6 cellular contexts compared by ENCODE assay signal in the genomic region with DNA sequence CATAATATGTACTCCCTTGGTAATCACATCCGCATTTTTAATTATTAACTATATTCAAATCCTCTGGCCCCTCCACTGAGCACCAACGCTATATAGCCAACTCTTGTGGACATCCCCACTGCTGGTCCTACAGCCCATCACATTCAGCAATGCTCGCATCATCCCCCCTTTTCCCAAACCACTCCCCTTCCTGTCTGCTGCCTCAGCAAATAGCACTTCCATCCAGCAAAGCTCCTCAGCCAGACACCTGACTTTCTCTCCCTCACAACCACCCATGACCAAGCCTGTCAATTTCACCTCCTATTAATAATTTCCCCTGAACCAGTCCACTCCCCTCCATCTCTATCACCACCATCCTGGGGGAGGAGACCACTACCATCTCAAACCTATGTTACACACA.
DNase-seq lines count a peak whose midpoint lies in the region; ATAC-seq, FAIRE-seq and TF ChIP-seq lines count a peak whose summit lies in the region.
"Not testable (repeated sequence)": the region's sequence is repeated elsewhere in the genome, so short reads cannot be mapped to it uniquely, and the experiment has no call there.

No MANE protein-coding gene starts in this region.

- POLR2A ChIA-PET in K562 (lab: Yijun Ruan, JAX): not testable (repeated sequence)

- in situ Hi-C loops in K562 (cut with MboI): not testable (repeated sequence)

- H3K36me3 Mint-ChIP-seq in T-helper 17 cell (ENCODE audit: low read depth); activated CD4-positive, alpha-beta T cell treated with anti-CD3 and anti-CD28 coated beads, Interleukin-2, amount 10 ng/mL, durations not matched to agents 24 days and 14 days (ENCODE audit: low read depth); activated T-cell treated with anti-CD3 and anti-CD28 coated beads, Interleukin-2, amount 50 U/mL, for 72 hours (ENCODE audit: insufficient read depth in 2 of 2); stimulated activated naive CD8-positive, alpha-beta T cell treated with anti-CD3 and anti-CD28 coated beads, Interleukin-15, Interleukin-2, amounts not matched to agents 100 ng/mL and 50 ng/mL, for 24 hours (ENCODE audit: low read depth): not testable (repeated sequence)

- H3K9ac ChIP-seq in DND-41 (ENCODE audit: low read depth, low read length); K562 (ENCODE audit: insufficient read depth in 1 of 2, low read depth in 2 of 2, low read length in 2 of 2): not testable (repeated sequence)

- not testable (repeated sequence) for TF ChIP-seq RAD21 in K562 (CRISPR knock-in tag; conservative IDR thresholded peaks at IDR 0.05 in 1 of 2, IDR thresholded peaks at IDR 0.05 in 1 of 2)

- peak overlapping the region; percentile 67 for H3K27ac Mint-ChIP-seq in T-helper 17 cell
- peak overlapping the region; percentile 49 for H3K27ac Mint-ChIP-seq in activated CD4-positive, alpha-beta T cell treated with anti-CD3 and anti-CD28 coated beads, Interleukin-2, amount 10 ng/mL, durations not matched to agents 24 days and 14 days
- H3K27ac Mint-ChIP-seq in activated T-cell treated with anti-CD3 and anti-CD28 coated beads, Interleukin-2, amount 50 U/mL, for 72 hours: peak overlapping the region; percentile 12
- H3K27ac Mint-ChIP-seq in stimulated activated naive CD8-positive, alpha-beta T cell treated with anti-CD3 and anti-CD28 coated beads, Interleukin-15, Interleukin-2, amounts not matched to agents 100 ng/mL and 50 ng/mL, for 24 hours: peak overlapping the region; percentile 28

- peak overlapping the region; percentile 43 for H3K4me3 Mint-ChIP-seq in T-helper 17 cell
- peak overlapping the region; percentile 20 for H3K4me3 Mint-ChIP-seq in activated CD4-positive, alpha-beta T cell treated with anti-CD3 and anti-CD28 coated beads, Interleukin-2, amount 10 ng/mL, durations not matched to agents 24 days and 14 days
- not testable (repeated sequence) for H3K4me3 Mint-ChIP-seq in activated T-cell treated with anti-CD3 and anti-CD28 coated beads, Interleukin-2, amount 50 U/mL, for 72 hours; stimulated activated naive CD8-positive, alpha-beta T cell treated with anti-CD3 and anti-CD28 coated beads, Interleukin-15, Interleukin-2, amounts not matched to agents 100 ng/mL and 50 ng/mL, for 24 hours

- H3K27me3 Mint-ChIP-seq in T-helper 17 cell; activated CD4-positive, alpha-beta T cell treated with anti-CD3 and anti-CD28 coated beads, Interleukin-2, amount 10 ng/mL, durations not matched to agents 24 days and 14 days; activated T-cell treated with anti-CD3 and anti-CD28 coated beads, Interleukin-2, amount 50 U/mL, for 72 hours (ENCODE audit: low read depth); stimulated activated naive CD8-positive, alpha-beta T cell treated with anti-CD3 and anti-CD28 coated beads, Interleukin-15, Interleukin-2, amounts not matched to agents 100 ng/mL and 50 ng/mL, for 24 hours: not testable (repeated sequence)

- not testable (repeated sequence) for BruUV-seq in K562 (replicated peaks; lab: Mats Ljungman, UMichigan)

- not testable (repeated sequence) for H3K79me2 ChIP-seq in DND-41 (ENCODE audit: insufficient read depth, low read length); K562 (ENCODE audit: control insufficient read depth, insufficient read depth, low read length)

- CTCF ChIA-PET in K562 (lab: Yijun Ruan, JAX; ENCODE audit: low intra/inter-chr PET ratio): not testable (repeated sequence)

- not testable (repeated sequence) for H3K4me2 ChIP-seq in DND-41 (ENCODE audit: insufficient read depth, low read length); K562 (ENCODE audit: insufficient read depth, low read length)

- not testable (repeated sequence) for FAIRE-seq in K562 (lab: Jason Lieb, UNC)

- not testable (repeated sequence) for DNase-seq in DND-41; T-helper 17 cell; activated CD4-positive, alpha-beta T cell treated with anti-CD3 and anti-CD28 coated beads, Interleukin-2, amount 10 ng/mL, durations not matched to agents 24 days and 14 days; activated T-cell treated with anti-CD3 and anti-CD28 coated beads, Interleukin-2, amount 50 U/mL, for 72 hours; K562 (ENCODE audit: extremely low read depth in 1 of 4, low spot score in 3 of 4)

- TF ChIP-seq EP300 in K562 (IDR thresholded peaks at IDR 0.05; ENCODE audit: low read length): not testable (repeated sequence)

- intact Hi-C loops in activated CD4-positive, alpha-beta T cell treated with anti-CD3 and anti-CD28 coated beads, Interleukin-2, amount 10 ng/mL, durations not matched to agents 24 days and 14 days (cut with micrococcal nuclease); K562 (cut with micrococcal nuclease): not testable (repeated sequence)

- not testable (repeated sequence) for H4K20me1 ChIP-seq in DND-41 (ENCODE audit: insufficient read depth, low read length); K562 (replicated peaks; ENCODE audit: control insufficient read depth, insufficient read depth, low read length)

- 76% methylated on average over 2 of the region's 3 CpGs for WGBS in K562 (ENCODE audit: insufficient coverage, low coverage, missing lambda C conversion rate)

- TF ChIP-seq POLR2A in K562 (conservative IDR thresholded peaks at IDR 0.05): not testable (repeated sequence)

- H3K27ac ChIP-seq in DND-41 (ENCODE audit: low read length); K562 (ENCODE audit: extremely low read depth, low read depth, low read length): not testable (repeated sequence)

- not testable (repeated sequence) for TF ChIP-seq CTCF in DND-41 (IDR thresholded peaks at IDR 0.05; ENCODE audit: borderline replicate concordance, extremely low read depth, low read length, poor library complexity, severe bottlenecking); K562 (IDR thresholded peaks at IDR 0.05 in 2 of 3, conservative IDR thresholded peaks at IDR 0.05 in 1 of 3; ENCODE audit: insufficient read depth in 2 of 3, low read depth in 1 of 3, low read length in 3 of 3)

- not testable (repeated sequence) for H3K27me3 ChIP-seq in DND-41 (ENCODE audit: insufficient read depth, low read length, poor library complexity); K562 (ENCODE audit: control insufficient read depth in 2 of 2, insufficient read depth in 2 of 2, low read length in 2 of 2)

- H3K4me3 ChIP-seq in DND-41 (ENCODE audit: low read depth in 1 of 2, low read length in 2 of 2); K562: not testable (repeated sequence)

- H3K9me3 ChIP-seq in DND-41 (ENCODE audit: insufficient read depth, low read length, severe bottlenecking); T-helper 17 cell (ENCODE audit: control insufficient read depth, low read length, poor library complexity, severe bottlenecking); K562 (replicated peaks; ENCODE audit: control insufficient read depth, insufficient read depth, low read depth, low read length): not testable (repeated sequence)

- not testable (repeated sequence) for H2AFZ ChIP-seq in DND-41 (ENCODE audit: low read depth, low read length); K562 (ENCODE audit: low read depth, low read length)

- H3K36me3 ChIP-seq in DND-41 (ENCODE audit: insufficient read depth, low read length); K562 (ENCODE audit: control insufficient read depth, insufficient read depth, low read length): not testable (repeated sequence)

- H3K4me1 Mint-ChIP-seq in T-helper 17 cell: not testable (repeated sequence)
- H3K4me1 Mint-ChIP-seq in activated CD4-positive, alpha-beta T cell treated with anti-CD3 and anti-CD28 coated beads, Interleukin-2, amount 10 ng/mL, durations not matched to agents 24 days and 14 days: peaks cover 42% of the 10 kb centered on the region
- peaks cover 28% of the 10 kb centered on the region for H3K4me1 Mint-ChIP-seq in activated T-cell treated with anti-CD3 and anti-CD28 coated beads, Interleukin-2, amount 50 U/mL, for 72 hours (ENCODE audit: low read depth)
- peaks cover 41% of the 10 kb centered on the region for H3K4me1 Mint-ChIP-seq in stimulated activated naive CD8-positive, alpha-beta T cell treated with anti-CD3 and anti-CD28 coated beads, Interleukin-15, Interleukin-2, amounts not matched to agents 100 ng/mL and 50 ng/mL, for 24 hours (ENCODE audit: low read depth)

- not testable (repeated sequence) for H3K4me1 ChIP-seq in DND-41 (ENCODE audit: insufficient read depth, low read length); K562 (replicated peaks in 1 of 2; ENCODE audit: control insufficient read depth in 2 of 2, insufficient read depth in 2 of 2, low read length in 2 of 2)

- not testable (repeated sequence) for H3K9me1 ChIP-seq in K562 (ENCODE audit: control insufficient read depth, insufficient read depth, low read length)

- peak; percentile 27; the same call in 1 of the 3 replicates for ATAC-seq in DND-41 (ENCODE audit: insufficient read depth, low read depth)
- not testable (repeated sequence) for ATAC-seq in T-helper 17 cell; activated T-cell treated with anti-CD3 and anti-CD28 coated beads, Interleukin-2, amount 50 U/mL, for 72 hours (replicated peaks in 1 of 2); K562

- H3K9me3 Mint-ChIP-seq in activated CD4-positive, alpha-beta T cell treated with anti-CD3 and anti-CD28 coated beads, Interleukin-2, amount 10 ng/mL, durations not matched to agents 24 days and 14 days; activated T-cell treated with anti-CD3 and anti-CD28 coated beads, Interleukin-2, amount 50 U/mL, for 72 hours; stimulated activated naive CD8-positive, alpha-beta T cell treated with anti-CD3 and anti-CD28 coated beads, Interleukin-15, Interleukin-2, amounts not matched to agents 100 ng/mL and 50 ng/mL, for 24 hours: not testable (repeated sequence)

TF ChIP-seq in K562, 482 proteins besides CTCF, POLR2A, EP300 and RAD21:
- TF ChIP-seq ZNF316 (IDR thresholded peaks at IDR 0.05) (peak; percentile 89), C11orf30 (IDR thresholded peaks at IDR 0.05; ENCODE audit: low read depth) (peak; percentile 84), MAFG (tag; conservative IDR thresholded peaks at IDR 0.05) (peak; percentile 54)

Comparison
In these comparisons a context has a peak if more than half of its experiments do, and no peak if none do; other contexts are left out.
1. H3K27ac Mint-ChIP-seq: peak in every context shown above with its lines; median percentile 67 in T-helper 17 cell; 49 in activated CD4-positive, alpha-beta T cell treated with anti-CD3 and anti-CD28 coated beads, Interleukin-2, amount 10 ng/mL, durations not matched to agents 24 days and 14 days; 28 in stimulated activated naive CD8-positive, alpha-beta T cell treated with anti-CD3 and anti-CD28 coated beads, Interleukin-15, Interleukin-2, amounts not matched to agents 100 ng/mL and 50 ng/mL, for 24 hours; 12 in activated T-cell treated with anti-CD3 and anti-CD28 coated beads, Interleukin-2, amount 50 U/mL, for 72 hours.